In the genomic region with DNA sequence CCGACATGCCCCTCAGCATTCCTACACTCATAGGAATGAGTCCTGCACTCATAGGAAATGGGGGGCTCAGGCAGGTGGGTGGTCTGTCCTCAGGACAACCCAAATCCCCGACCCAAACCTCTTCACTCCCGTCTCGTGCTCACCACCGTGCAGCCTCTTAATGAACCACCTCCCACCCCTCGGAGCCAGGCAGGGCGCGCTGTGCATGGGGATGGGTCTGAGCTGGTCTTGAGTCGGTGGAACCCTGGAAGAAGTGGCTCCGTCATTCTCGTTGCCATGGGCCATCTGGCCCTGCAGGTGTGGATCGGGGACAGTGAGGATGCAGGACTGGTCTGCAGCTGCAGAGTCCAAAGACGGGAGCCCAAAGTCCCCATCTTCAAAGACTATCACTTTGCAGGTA, we compare ENCODE assay signal across 20 cellular contexts. TPM values are rescaled to one million over a fixed set of nuclear protein-coding genes. Genes with fewer than 3 reads are reported as not detected.
DNase-seq lines count a peak whose midpoint lies in the region; ATAC-seq, FAIRE-seq and TF ChIP-seq lines count a peak whose summit lies in the region.
"Had no signal": no experiment of that assay in that cellular context is flagged by ENCODE, and none has a peak within 500 bp of the region (broad histone marks: within the 10 kb centered on the region; RNA-seq: fewer than 3 reads in every experiment).

No MANE protein-coding gene starts in this region.

- no peaks in the 10 kb centered on the region for H3K4me1 ChIP-seq in kidney (ENCODE audit: control insufficient read depth in 1 of 2, insufficient read depth in 1 of 2, low read depth in 1 of 2, low read length in 2 of 2)
- no peaks in the 10 kb centered on the region for H3K4me1 ChIP-seq in neuronal stem cell (ENCODE audit: control insufficient read depth in 2 of 2, insufficient read depth in 1 of 2, low read depth in 1 of 2, low read length in 2 of 2)

- H4K8ac ChIP-seq in neuronal stem cell (ENCODE audit: low read depth, low read length) = no peak overlapping the region

- FAIRE-seq in kidney (lab: Jason Lieb, UNC) = no peak
- no peak for FAIRE-seq in HTR-8/SVneo (lab: Jason Lieb, UNC)
- FAIRE-seq: G401.6, GM12891, H54 had no signal

- no peak overlapping the region for H3K4me3 ChIP-seq in kidney (ENCODE audit: low read length in 2 of 2)
- H3K4me3 ChIP-seq in neuronal stem cell (ENCODE audit: low read length in 2 of 2) = peak overlapping the region in 1 of 2 donors; percentile 53

- H3K9me3 ChIP-seq in kidney (ENCODE audit: control insufficient read depth in 1 of 2, low read length in 2 of 2) (no peaks in the 10 kb centered on the region), neuronal stem cell (replicated peaks in 1 of 2; ENCODE audit: control insufficient read depth in 2 of 2, insufficient read depth in 1 of 2, low read depth in 1 of 2, low read length in 2 of 2) (no peaks in the 10 kb centered on the region)

- no peak overlapping the region for H3K4me2 ChIP-seq in neuronal stem cell (ENCODE audit: insufficient read depth, low read length, poor library complexity, severe bottlenecking)

- no peak overlapping the region for H3K9ac ChIP-seq in kidney (ENCODE audit: low read length in 2 of 2)
- H3K9ac ChIP-seq in neuronal stem cell (ENCODE audit: low read depth, low read length, poor library complexity) = no peak overlapping the region

- no peak overlapping the region for H3K18ac ChIP-seq in neuronal stem cell (ENCODE audit: low read length)

- intact Hi-C loops in Right ventricle myocardium superior (cut with DNase I) (no loop called here), left ventricle myocardium superior (cut with micrococcal nuclease) (no loop called here), kidney (cut with DNase I) (no loop called here), left colon (cut with DNase I, micrococcal nuclease) (no loop called here)

- no peak overlapping the region for H2BK12ac ChIP-seq in neuronal stem cell (ENCODE audit: low read length)

- no peak overlapping the region for H2BK5ac ChIP-seq in neuronal stem cell (ENCODE audit: low read length)

- H3K27ac ChIP-seq in kidney (ENCODE audit: low read depth in 2 of 2, low read length in 2 of 2) (no peak overlapping the region), neuronal stem cell (replicated peaks; ENCODE audit: low read length) (no peak overlapping the region)
- H3K27ac ChIP-seq: 22Rv1, HL-60 had no signal

- H3K79me1 ChIP-seq in neuronal stem cell (ENCODE audit: low read depth, low read length) = no peaks in the 10 kb centered on the region

- peak overlapping the region; percentile 31 for H2AK5ac ChIP-seq in neuronal stem cell (ENCODE audit: low read depth, low read length)

- no peak for TF ChIP-seq CTCF in kidney (IDR thresholded peaks at IDR 0.05; ENCODE audit: borderline replicate concordance, extremely low read depth, insufficient read depth)

- H3K36me3 ChIP-seq in kidney (ENCODE audit: control insufficient read depth in 1 of 2, insufficient read depth in 2 of 2, low read length in 2 of 2) (no peaks in the 10 kb centered on the region), neuronal stem cell (replicated peaks in 1 of 2; ENCODE audit: control insufficient read depth in 2 of 2, insufficient read depth in 2 of 2, low read length in 2 of 2) (no peaks in the 10 kb centered on the region)

- no CpG with 5 or more reads among the region's 13 CpGs for WGBS in neuronal stem cell (ENCODE audit: extremely low coverage in 2 of 2, insufficient read length in 2 of 2, insufficient replicate concordance in 1 of 2), 2 donors

- no peak overlapping the region for H2BK120ac ChIP-seq in neuronal stem cell (ENCODE audit: low read depth, low read length)

- no peak overlapping the region for H2AFZ ChIP-seq in neuronal stem cell (ENCODE audit: low read length)

- no peak overlapping the region for H3K14ac ChIP-seq in neuronal stem cell (ENCODE audit: low read length)

- DNase-seq in Right ventricle myocardium superior (peak; percentile 31), left ventricle myocardium superior (no peak), kidney (peak; percentile 46), neuronal stem cell (ENCODE audit: low spot score) (no peak), left colon (no peak), HTR-8/SVneo (ENCODE audit: insufficient read length, low spot score) (no peak)
- DNase-seq: AML-193; C1 segment of cervical spinal cord; CD4-positive, alpha-beta T cell; DMS79; KG1 had no signal

- peaks cover 0 to 18% (median 4%) of the 10 kb centered on the region in 3 experiments for H3K27me3 ChIP-seq in neuronal stem cell (ENCODE audit: control insufficient read depth in 3 of 3, insufficient read depth in 3 of 3, low read depth in 1 of 3, low read length in 3 of 3)

- no peak overlapping the region for H4K91ac ChIP-seq in neuronal stem cell (ENCODE audit: low read depth, low read length, poor library complexity)

- no peak for ATAC-seq in Right ventricle myocardium superior (ENCODE audit: poor library complexity)
- ATAC-seq in left ventricle myocardium superior = no peak
- no peak for ATAC-seq in GM21619 (IDR thresholded peaks at IDR 0.05; ENCODE audit: unreplicated experiment)
- ATAC-seq in left colon = no peak
- no peak for ATAC-seq in GM18909 (IDR thresholded peaks at IDR 0.05; ENCODE audit: poor library complexity, unreplicated experiment)
- ATAC-seq: HCT116 had no signal

- peak overlapping the region; percentile 45 for H3K23ac ChIP-seq in neuronal stem cell (ENCODE audit: low read depth, low read length, poor library complexity)

- no peak overlapping the region for H2BK15ac ChIP-seq in neuronal stem cell (ENCODE audit: low read length)

- H3K4ac ChIP-seq in neuronal stem cell (ENCODE audit: low read length) = no peak overlapping the region

RNA-seq across cellular contexts. Expression of a gene that starts 6.4 kb away (rescaled TPM):
- total RNA-seq in Right ventricle myocardium superior (20.7 TPM), left ventricle myocardium superior (21.3 TPM), kidney (21.7 TPM), left colon (10 to 100 TPM; 29.4 to 29.5 TPM)
- 36.1 TPM for polyA plus RNA-seq in kidney (ENCODE audit: insufficient read depth, low read depth, low replicate concordance)
- polyA plus RNA-seq in neuronal stem cell (2013, experiment 1 of 2) = 9.4 TPM
- 10.4 TPM for polyA plus RNA-seq in neuronal stem cell (2013, experiment 2 of 2)

RNA-seq across cellular contexts. Expression of a gene that starts 11.6 kb away (rescaled TPM):
- total RNA-seq in Right ventricle myocardium superior = 13.2 TPM
- total RNA-seq in left ventricle myocardium superior = 14.0 TPM
- 30.6 TPM for total RNA-seq in kidney
- 36.6 TPM for polyA plus RNA-seq in kidney (ENCODE audit: insufficient read depth, low read depth, low replicate concordance)
- polyA plus RNA-seq in neuronal stem cell (2013, experiment 1 of 2) = 23.3 TPM
- polyA plus RNA-seq in neuronal stem cell (2013, experiment 2 of 2) = 21.8 TPM
- total RNA-seq in left colon = 10 to 100 TPM; 32.0 to 32.4 TPM

RNA-seq across cellular contexts. Expression of a gene that starts 30.5 kb away (rescaled TPM):
- total RNA-seq in Right ventricle myocardium superior = 80.2 TPM
- total RNA-seq in left ventricle myocardium superior = 92.6 TPM
- 33.3 TPM for total RNA-seq in kidney
- polyA plus RNA-seq in kidney (ENCODE audit: insufficient read depth, low read depth, low replicate concordance) = 114 TPM
- polyA plus RNA-seq in neuronal stem cell (2013, experiment 1 of 2) = 15.9 TPM
- 17.0 TPM for polyA plus RNA-seq in neuronal stem cell (2013, experiment 2 of 2)
- 10 to 100 TPM; 48.3 to 63.1 TPM for total RNA-seq in left colon
- polyA plus RNA-seq: IgD-negative memory B cell had no signal

RNA-seq across cellular contexts. Expression of a gene that starts 47.0 kb away (rescaled TPM):
- total RNA-seq in Right ventricle myocardium superior (45.1 TPM), left ventricle myocardium superior (53.4 TPM), kidney (72.8 TPM), left colon (10 to 100 TPM; 44.4 to 54.1 TPM)
- 78.7 TPM for polyA plus RNA-seq in kidney (ENCODE audit: insufficient read depth, low read depth, low replicate concordance)
- 62.8 TPM for polyA plus RNA-seq in neuronal stem cell (2013, experiment 1 of 2)
- 65.7 TPM for polyA plus RNA-seq in neuronal stem cell (2013, experiment 2 of 2)

RNA-seq across cellular contexts. Expression of a gene that starts 56.6 kb away (rescaled TPM):
- total RNA-seq in Right ventricle myocardium superior (34.3 TPM), left ventricle myocardium superior (37.3 TPM), kidney (65.4 TPM), left colon (10 to 100 TPM; 67.1 to 77.9 TPM)
- 64.7 TPM for polyA plus RNA-seq in kidney (ENCODE audit: insufficient read depth, low read depth, low replicate concordance)
- polyA plus RNA-seq in neuronal stem cell (2013, experiment 1 of 2) = 67.8 TPM
- 69.8 TPM for polyA plus RNA-seq in neuronal stem cell (2013, experiment 2 of 2)

Comparison
In these comparisons a context has a peak if more than half of its experiments do, and no peak if none do; other contexts are left out.
1. DNase-seq: peak in Right ventricle myocardium superior (single experiment) and kidney (single experiment); none in left ventricle myocardium superior (single experiment), neuronal stem cell (single experiment), left colon (0 of 2) and HTR-8/SVneo (single experiment).